Comparison of ENCODE assay signal across 23 cellular contexts in genomic region chr3:39550343-39550742, GRCh38.
"Had no signal": no experiment of that assay in that cellular context is flagged by ENCODE, and none has a peak within 500 bp of the region (broad histone marks: within the 10 kb centered on the region; RNA-seq: fewer than 3 reads in every experiment).

No MANE protein-coding gene starts in this region.

- DNase-seq: activated B cell treated with CpG ODN at 0.5 μM for 24 hours; activated CD4-positive, alpha-beta T cell treated with anti-CD3 and anti-CD28 coated beads for 1 hour; activated CD4-positive, alpha-beta T cell treated with anti-CD3 and anti-CD28 coated beads, Interleukin-2, amount 10 ng/mL, durations not matched to agents 24 days and 14 days; activated CD4-positive, alpha-beta T cell treated with anti-CD3 and anti-CD28 coated beads, Interleukin-2, amount 50 U/mL, for 48 hours; activated gamma-delta T cell; activated naive CD4-positive, alpha-beta T cell treated with anti-CD3 and anti-CD28 coated beads for 36 hours; activated T-cell treated with anti-CD3 and anti-CD28 coated beads, Interleukin-2, amount 50 U/mL, for 4 hours; amygdala; cortex of kidney; Kasumi-1; NCI-H1092; NCI-H1930; NCI-H345; NCI-H524; NCI-H82; NK-92 treated with Interleukin-12 subunit alpha and Interleukin-12 subunit beta, amount 100 ng/mL, for 24 hours; OCI-M1; RPMI8226; T-helper 17 cell; T-helper 9 cell had no signal

- ATAC-seq: activated T-cell treated with anti-CD3 and anti-CD28 coated beads, Interleukin-2, amount 50 U/mL, for 4 hours; Panc1; Right ventricle myocardium inferior; T-helper 17 cell had no signal

- FAIRE-seq: astrocyte had no signal
